ENCODE assay signal across 8 cellular contexts in genomic region chr2:105744909-105745853, GRCh38. TPM values are rescaled to one million over a fixed set of nuclear protein-coding genes. Genes with fewer than 3 reads are reported as not detected.
DNase-seq lines count a peak whose midpoint lies in the region; ATAC-seq, FAIRE-seq and TF ChIP-seq lines count a peak whose summit lies in the region.

Gene NCK2, plus strand, starts transcription at chr2:105744912. Its CDS starts 110,152 bp downstream, at chr2:105855064.

- ATAC-seq in HG03571 (IDR thresholded peaks at IDR 0.05; ENCODE audit: unreplicated experiment): peak; percentile 24

- H2AFZ ChIP-seq in endothelial cell of umbilical vein (ENCODE audit: low read depth, low read length): peak within 1 kb of the TSS; percentile 67

- peaks cover 4% of the 10 kb centered on the region for H4K20me1 ChIP-seq in endothelial cell of umbilical vein (replicated peaks; ENCODE audit: control insufficient read depth, extremely low read depth, insufficient read depth, low read length)

- H3K27ac ChIP-seq in endothelial cell of umbilical vein (ENCODE audit: insufficient read depth, low read depth, low read length) (peak within 1 kb of the TSS; percentile 32), urinary bladder (ENCODE audit: low read depth) (peak within 1 kb of the TSS; percentile 94)

- H3K4me2 ChIP-seq in endothelial cell of umbilical vein (ENCODE audit: insufficient read depth, low read length): peak within 1 kb of the TSS; percentile 72

- peak; percentile 8 for FAIRE-seq in endothelial cell of umbilical vein (lab: Jason Lieb, UNC)

- H3K36me3 ChIP-seq in endothelial cell of umbilical vein (ENCODE audit: control insufficient read depth in 2 of 2, extremely low read depth in 1 of 2, insufficient read depth in 2 of 2, low read length in 2 of 2) (no peaks in the 10 kb centered on the region), urinary bladder (ENCODE audit: insufficient read depth) (no peaks in the 10 kb centered on the region)

- POLR2A ChIA-PET in endothelial cell of umbilical vein (lab: Charles Lee): no interaction called here

- H3K9me3 ChIP-seq in endothelial cell of umbilical vein (replicated peaks; ENCODE audit: control insufficient read depth, insufficient read depth, low read length) (no peaks in the 10 kb centered on the region), mononuclear cell (ENCODE audit: low read depth, low read length) (no peaks in the 10 kb centered on the region)

- no peak for TF ChIP-seq CTCF in GM20000 (IDR thresholded peaks at IDR 0.05; ENCODE audit: extremely low read depth, missing control alignments)
- no peak for TF ChIP-seq CTCF in endothelial cell of umbilical vein (IDR thresholded peaks at IDR 0.05; ENCODE audit: extremely low read depth in 1 of 2, insufficient read depth in 1 of 2, low read depth in 1 of 2, low read length in 2 of 2)

- intact Hi-C loops in endothelial cell of umbilical vein (cut with micrococcal nuclease): loop anchor here (5.0 to 10.0 kb wide), 4 partner anchors 140 to 400 kb away; no protein-coding TSS in a partner anchor

- peaks cover 9 to 25% of the 10 kb centered on the region in 2 experiments for H3K27me3 ChIP-seq in endothelial cell of umbilical vein (ENCODE audit: control insufficient read depth in 2 of 2, insufficient read depth in 2 of 2, low read length in 2 of 2)
- no peaks in the 10 kb centered on the region for H3K27me3 ChIP-seq in mononuclear cell (ENCODE audit: insufficient read depth, low read length)

- H3K4me3 ChIP-seq in endothelial cell of umbilical vein (replicated peaks in 1 of 3; ENCODE audit: insufficient read depth in 1 of 3, low read depth in 1 of 3, low read length in 3 of 3): peak within 1 kb of the TSS; percentile 67 to 85 (median 82)
- peak within 1 kb of the TSS; percentile 69 for H3K4me3 ChIP-seq in mononuclear cell (ENCODE audit: low read length)
- peak within 1 kb of the TSS; percentile 98 for H3K4me3 ChIP-seq in urinary bladder (ENCODE audit: low read depth, low read length)

- H3K9ac ChIP-seq in endothelial cell of umbilical vein (replicated peaks; ENCODE audit: extremely low read depth, insufficient read depth, low read length): peak within 1 kb of the TSS; percentile 80

- H3K79me2 ChIP-seq in endothelial cell of umbilical vein (ENCODE audit: control insufficient read depth, insufficient read depth, low read length): peaks cover 49% of the 10 kb centered on the region

- DNase-seq in G401 (ENCODE audit: low spot score) (peak; percentile 52), GM20000 (ENCODE audit: low spot score) (peak; percentile 61), endothelial cell of umbilical vein (ENCODE audit: low read depth, low spot score) (peak; percentile 51), middle frontal gyrus (ENCODE audit: extremely low spot score, low spot score) (no peak)
- DNase-seq in activated CD4-positive, CD25-positive, alpha-beta regulatory T cell (lab: John Stamatoyannopoulos, UW): peak in 3 of 4 experiments; percentile 11 to 40 (median 27)

- CTCF ChIA-PET in endothelial cell of umbilical vein (lab: Charles Lee): interaction anchor here (0.6 to 0.8 kb wide), 3 partner anchors 8 to 432 kb away, joined by 3 read pairs; no protein-coding TSS in a partner anchor

- peaks cover 30% of the 10 kb centered on the region for H3K4me1 ChIP-seq in endothelial cell of umbilical vein (ENCODE audit: control insufficient read depth, extremely low read depth, insufficient read depth, low read length)
- peaks cover 59% of the 10 kb centered on the region for H3K4me1 ChIP-seq in mononuclear cell (ENCODE audit: insufficient read depth, low read length)
- H3K4me1 ChIP-seq in urinary bladder (ENCODE audit: insufficient read depth): no peaks in the 10 kb centered on the region

- BruUV-seq in endothelial cell of umbilical vein (replicated peaks; lab: Mats Ljungman, UMichigan): no TSS peak

- dilution Hi-C loops in endothelial cell of umbilical vein (cut with MboI; ENCODE audit: extremely low pct_ligation_motif_present, low sequenced_read_pairs): no loop called here

- no peaks in the 10 kb centered on the region for H3K9me1 ChIP-seq in endothelial cell of umbilical vein (replicated peaks; ENCODE audit: control insufficient read depth, extremely low read depth, insufficient read depth, low read length)

- no peak for TF ChIP-seq POLR2A in endothelial cell of umbilical vein (IDR thresholded peaks at IDR 0.05; ENCODE audit: low read depth, low read length)

- in situ Hi-C loops in G401 (cut with HindIII; ENCODE audit: low sequenced_read_pairs): no loop called here

- under 1% methylated on average over 117 of the region's 119 CpGs for WGBS in urinary bladder

TF ChIP-seq in endothelial cell of umbilical vein, 7 proteins besides CTCF, POLR2A, EP300 and RAD21:
- TF ChIP-seq MAX (IDR thresholded peaks at IDR 0.05; ENCODE audit: insufficient read depth, insufficient read length): no peak
- no peak for TF ChIP-seq EZH2 (IDR thresholded peaks at IDR 0.05; ENCODE audit: borderline replicate concordance, low read depth, low read length, severe bottlenecking)
- TF ChIP-seq MYC (IDR thresholded peaks at IDR 0.05; ENCODE audit: low read depth, low read length): no peak
- no peak for TF ChIP-seq GATA2 (IDR thresholded peaks at IDR 0.05; ENCODE audit: insufficient read depth, insufficient read length, low read depth, low read length)
- no peak for TF ChIP-seq FOS (IDR thresholded peaks at IDR 0.05; ENCODE audit: borderline replicate concordance, insufficient read depth, low read length)

RNA-seq across cellular contexts. Expression of gene NCK2, which starts in this region (rescaled TPM):
- 12.4 and 12.9 TPM in 2 replicates for total RNA-seq in G401 (2014; rRNA removed; shearing (Covaris generic))
- total RNA-seq in endothelial cell of umbilical vein: 38.4 and 39.1 TPM in 2 replicates
- polyA plus RNA-seq in endothelial cell of umbilical vein: 18.9 and 23.8 TPM in 2 replicates
- polyA plus RNA-seq in endothelial cell of umbilical vein (2011; cell fraction: cytosol; rRNA removed): 26.7 and 35.5 TPM in 2 replicates
- polyA plus RNA-seq in endothelial cell of umbilical vein (2011; cell fraction: nucleus; rRNA removed): 10.0 and 13.5 TPM in 2 replicates
- polyA plus RNA-seq in endothelial cell of umbilical vein (2012): 33.3 and 43.6 TPM in 2 replicates
- 16.9 and 21.8 TPM in 2 replicates for polyA minus RNA-seq in endothelial cell of umbilical vein
- 2.9 TPM for polyA minus RNA-seq in endothelial cell of umbilical vein (2011; cell fraction: cytosol; rRNA and poly(A)+ RNA removed)
- polyA minus RNA-seq in endothelial cell of umbilical vein (2011; cell fraction: nucleus; rRNA and poly(A)+ RNA removed): 8.8 and 16.7 TPM in 2 replicates
- 82.7 TPM for total RNA-seq in mononuclear cell
- 31.5 TPM for total RNA-seq in urinary bladder
- polyA plus RNA-seq in urinary bladder: 64.8 TPM
